In the genomic region with DNA sequence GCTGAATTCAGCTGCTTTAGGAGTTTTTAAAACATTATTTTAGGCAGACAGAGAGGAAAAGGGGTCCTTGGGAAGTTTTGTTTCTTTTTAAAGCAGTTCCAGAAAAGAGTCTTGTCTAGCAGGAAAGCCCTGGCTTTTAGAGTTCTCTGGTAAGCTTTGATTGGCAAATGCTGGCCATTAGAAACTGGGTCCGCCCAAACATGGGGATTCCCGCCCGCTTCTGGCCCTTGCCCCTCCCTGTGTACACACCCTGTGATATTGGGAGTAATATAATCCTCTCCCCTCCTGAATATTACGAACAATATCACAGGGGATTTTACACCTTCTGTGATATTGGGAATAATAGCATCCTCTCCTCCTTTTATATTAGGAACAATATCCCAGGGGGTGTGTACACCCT, we compare ENCODE assay signal across 24 cellular contexts. TPM values are rescaled to one million over a fixed set of nuclear protein-coding genes. Genes with fewer than 3 reads are reported as not detected.
DNase-seq lines count a peak whose midpoint lies in the region; ATAC-seq, FAIRE-seq and TF ChIP-seq lines count a peak whose summit lies in the region.
"Had no signal": no experiment of that assay in that cellular context is flagged by ENCODE, and none has a peak within 500 bp of the region (broad histone marks: within the 10 kb centered on the region; RNA-seq: fewer than 3 reads in every experiment).

No MANE protein-coding gene starts in this region.

- no peak for TF ChIP-seq CTCF in DOHH2 (IDR thresholded peaks at IDR 0.05; ENCODE audit: low read depth, low read length, poor library complexity, severe bottlenecking)
- TF ChIP-seq CTCF in astrocyte (IDR thresholded peaks at IDR 0.05; ENCODE audit: insufficient read depth, low read depth, low read length) = no peak
- TF ChIP-seq CTCF in psoas muscle (IDR thresholded peaks at IDR 0.05) = no peak

- peak overlapping the region; percentile 84 for H3K27ac Mint-ChIP-seq in astrocyte (ENCODE audit: unreplicated experiment)
- H3K27ac Mint-ChIP-seq: activated CD4-positive, alpha-beta T cell treated with anti-CD3 and anti-CD28 coated beads, Interleukin-2, amount 10 ng/mL, durations not matched to agents 24 days and 14 days; stimulated activated naive B cell treated with anti-CD40 and anti-IgM and Interleukin-4, amounts not matched to agents 10 μg/mL and 1 μg/mL and 100 μg/mL, for 72 hours had no signal

- no peaks in the 10 kb centered on the region for H3K9me2 ChIP-seq in DOHH2 (replicated peaks; ENCODE audit: control insufficient read depth, low read length)

- H3K27ac ChIP-seq in DOHH2 (ENCODE audit: low read depth, low read length) (no peak overlapping the region), astrocyte (ENCODE audit: low read depth, low read length) (no peak overlapping the region), psoas muscle (peak overlapping the region; percentile 46)
- H3K27ac ChIP-seq: transverse colon had no signal

- H3K27me3 Mint-ChIP-seq in astrocyte (ENCODE audit: low read depth, unreplicated experiment) = peaks cover 41% of the 10 kb centered on the region

- ATAC-seq in psoas muscle = no peak
- ATAC-seq in GM19455 (IDR thresholded peaks at IDR 0.05; ENCODE audit: unreplicated experiment) = no peak

- H3K79me2 ChIP-seq in DOHH2 (ENCODE audit: control insufficient read depth, low read length) (no peaks in the 10 kb centered on the region), astrocyte (ENCODE audit: insufficient read depth, low read length) (no peaks in the 10 kb centered on the region)

- no peaks in the 10 kb centered on the region for H4K20me1 ChIP-seq in DOHH2 (ENCODE audit: control insufficient read depth, insufficient read depth, low read depth, low read length)
- H4K20me1 ChIP-seq in astrocyte (ENCODE audit: insufficient read depth, low read length) = no peaks in the 10 kb centered on the region

- peaks cover 33% of the 10 kb centered on the region for H3K9me3 Mint-ChIP-seq in astrocyte (ENCODE audit: unreplicated experiment)
- H3K9me3 Mint-ChIP-seq: activated CD4-positive, alpha-beta T cell treated with anti-CD3 and anti-CD28 coated beads, Interleukin-2, amount 10 ng/mL, durations not matched to agents 24 days and 14 days had no signal

- H3K27me3 ChIP-seq in DOHH2 (ENCODE audit: control insufficient read depth, low read length) = peaks cover 33% of the 10 kb centered on the region
- H3K27me3 ChIP-seq in astrocyte (ENCODE audit: insufficient read depth, low read length) = no peaks in the 10 kb centered on the region
- no peaks in the 10 kb centered on the region for H3K27me3 ChIP-seq in psoas muscle (ENCODE audit: insufficient read depth in 3 of 3, low read length in 2 of 3)

- H3K4me1 Mint-ChIP-seq in astrocyte (ENCODE audit: low read depth, unreplicated experiment) = peaks cover 5% of the 10 kb centered on the region

- no peak overlapping the region for H3K4me3 Mint-ChIP-seq in astrocyte (ENCODE audit: unreplicated experiment)
- H3K4me3 Mint-ChIP-seq: activated CD4-positive, alpha-beta T cell treated with anti-CD3 and anti-CD28 coated beads, Interleukin-2, amount 10 ng/mL, durations not matched to agents 24 days and 14 days; stimulated activated naive B cell treated with anti-CD40 and anti-IgM and Interleukin-4, amounts not matched to agents 10 μg/mL and 1 μg/mL and 100 μg/mL, for 72 hours had no signal

- no peak overlapping the region for H2AFZ ChIP-seq in astrocyte (ENCODE audit: low read depth, low read length)

- H3K9me3 ChIP-seq in DOHH2 (ENCODE audit: control insufficient read depth, insufficient read depth, low read length) = no peaks in the 10 kb centered on the region
- no peaks in the 10 kb centered on the region for H3K9me3 ChIP-seq in astrocyte (ENCODE audit: insufficient read depth, low read depth, low read length)
- no peaks in the 10 kb centered on the region for H3K9me3 ChIP-seq in psoas muscle
- H3K9me3 ChIP-seq: adrenal gland, transverse colon had no signal

- no peak overlapping the region for H3K9ac ChIP-seq in astrocyte (ENCODE audit: low read length)

- H3K36me3 ChIP-seq in DOHH2 (ENCODE audit: control insufficient read depth, low read length) = no peaks in the 10 kb centered on the region
- H3K36me3 ChIP-seq in astrocyte (ENCODE audit: insufficient read depth, low read length) = no peaks in the 10 kb centered on the region
- H3K36me3 ChIP-seq in psoas muscle (ENCODE audit: insufficient read depth in 1 of 2, low read depth in 1 of 2) = no peaks in the 10 kb centered on the region
- H3K36me3 ChIP-seq: adrenal gland, BE2C, transverse colon had no signal

- H3K4me1 ChIP-seq in DOHH2 (ENCODE audit: control insufficient read depth, low read length) = no peaks in the 10 kb centered on the region
- no peaks in the 10 kb centered on the region for H3K4me1 ChIP-seq in astrocyte (ENCODE audit: insufficient read depth, low read length)
- H3K4me1 ChIP-seq in psoas muscle = no peaks in the 10 kb centered on the region
- H3K4me1 ChIP-seq: adrenal gland, transverse colon had no signal

- H3K4me2 ChIP-seq in DOHH2 (ENCODE audit: low read length) = peak overlapping the region; percentile 31; the same call in 1 of the 2 replicates
- no peak overlapping the region for H3K4me2 ChIP-seq in astrocyte (ENCODE audit: low read length)

- no peaks in the 10 kb centered on the region for H3F3A ChIP-seq in DOHH2 (ENCODE audit: control insufficient read depth, insufficient read depth)

- intact Hi-C loops in psoas muscle (cut with DNase I) = no loop called here

- H3K4me3 ChIP-seq in DOHH2 (ENCODE audit: low read length) (no peak overlapping the region), astrocyte (ENCODE audit: insufficient read depth, low read depth, low read length) (no peak overlapping the region), psoas muscle (no peak overlapping the region)
- H3K4me3 ChIP-seq: adrenal gland, GM12878, transverse colon had no signal

- no peaks in the 10 kb centered on the region for H3K36me3 Mint-ChIP-seq in astrocyte (ENCODE audit: low read depth, unreplicated experiment)
- H3K36me3 Mint-ChIP-seq: stimulated activated naive B cell treated with anti-CD40 and anti-IgM and Interleukin-4, amounts not matched to agents 10 μg/mL and 1 μg/mL and 100 μg/mL, for 72 hours had no signal

- DNase-seq in NCI-H1105 (lab: John Stamatoyannopoulos, UW) (peak; percentile 20), astrocyte (ENCODE audit: low read depth) (no peak), psoas muscle (no peak), NOMO-1 treated with dmso at 0.1 percent for 144 hours (lab: John Stamatoyannopoulos, UW; ENCODE audit: unreplicated experiment) (no peak), globus pallidus (ENCODE audit: low spot score) (no peak)
- DNase-seq: activated CD4-positive, alpha-beta T cell treated with anti-CD3 and anti-CD28 coated beads, Interleukin-2, amount 10 ng/mL, durations not matched to agents 24 days and 14 days; activated gamma-delta T cell treated with Interleukin-2 at 50 U/mL for 16 hours; GF-D8; H7; RPMI8226; stimulated activated naive B cell treated with anti-CD40 and anti-IgM and Interleukin-4, amounts not matched to agents 10 μg/mL and 1 μg/mL and 100 μg/mL, for 72 hours; transverse colon had no signal

- 49 to 62% (median 50%) methylated on average over 4 of the region's 4 CpGs for WGBS in psoas muscle, 3 donors

- FAIRE-seq in astrocyte (lab: Jason Lieb, UNC) = no peak
- FAIRE-seq: GM12878, GM19239, TTC549 had no signal

RNA-seq across cellular contexts. Expression of a gene that starts 58.9 kb away (rescaled TPM):
- total RNA-seq in astrocyte (not detected in 2 replicates), psoas muscle (not detected)
- under 1 TPM in 2 of 3 donors, not detected in 1; 0.09 to 0.10 TPM for polyA plus RNA-seq in psoas muscle
- total RNA-seq: activated CD4-positive, alpha-beta T cell treated with anti-CD3 and anti-CD28 coated beads, Interleukin-2, amount 10 ng/mL, durations not matched to agents 24 days and 14 days; adrenal gland; dermis microvascular lymphatic vessel endothelial cell; epithelial cell of proximal tubule; glomerular endothelial cell; GM12878; H7; left lobe of liver; right cardiac atrium; transverse colon had no signal
- polyA plus RNA-seq: GM12878, right cardiac atrium had no signal
